Comparison of ENCODE assay signal across 8 cellular contexts in genomic region chr20:12012241-12013222, GRCh38.
DNase-seq lines count a peak whose midpoint lies in the region; ATAC-seq and TF ChIP-seq lines count a peak whose summit lies in the region.

No MANE protein-coding gene starts in this region.

- no peaks in the 10 kb centered on the region for H4K20me1 ChIP-seq in OCI-LY7 (ENCODE audit: insufficient read depth, low read length)

- no peak overlapping the region for H2AFZ ChIP-seq in OCI-LY7 (ENCODE audit: low read length)

- no peak overlapping the region for H3K4me2 ChIP-seq in OCI-LY7 (ENCODE audit: low read length)

- no peaks in the 10 kb centered on the region for H3K27me3 ChIP-seq in lower lobe of right lung (ENCODE audit: low read depth)

- BruUV-seq in OCI-LY7 (replicated peaks; lab: Mats Ljungman, UMichigan), result no TSS peak

- no peaks in the 10 kb centered on the region for H3K9me2 ChIP-seq in OCI-LY7 (ENCODE audit: insufficient read depth, low read length)

- peak; percentile 64 for DNase-seq in AG08396 (ENCODE audit: low spot score)
- peak; percentile 50 for DNase-seq in GM10248 (ENCODE audit: extremely low spot score)
- peak; percentile 47 for DNase-seq in OCI-LY7 (ENCODE audit: low spot score)
- peak; percentile 80 for DNase-seq in choroid plexus epithelial cell (ENCODE audit: low read depth)
- no peak for DNase-seq in lower lobe of right lung

- POLR2A ChIA-PET in GM10248 (lab: Yijun Ruan, JAX) (no interaction called here), OCI-LY7 (lab: Charles Lee) (interaction anchor here (0.7 kb wide), 1 partner anchor 1395 kb away, joined by 3 read pairs; no protein-coding TSS in a partner anchor)

- no peak overlapping the region for H3K4me3 ChIP-seq in OCI-LY7 (ENCODE audit: low read depth, low read length, poor library complexity, severe bottlenecking)
- no peak overlapping the region for H3K4me3 ChIP-seq in choroid plexus epithelial cell (ENCODE audit: low read depth, low read length)
- H3K4me3 ChIP-seq in lower lobe of right lung, result no peak overlapping the region

- H3K36me3 ChIP-seq in OCI-LY7 (ENCODE audit: insufficient read depth, low read length) (no peaks in the 10 kb centered on the region), lower lobe of right lung (no peaks in the 10 kb centered on the region)

- no peaks in the 10 kb centered on the region for H3K9me3 ChIP-seq in OCI-LY7 (ENCODE audit: low read length)
- H3K9me3 ChIP-seq in lower lobe of right lung, result no peaks in the 10 kb centered on the region

- TF ChIP-seq CTCF in GM10248 (IDR thresholded peaks at IDR 0.05; ENCODE audit: control extremely low read depth, extremely low read depth, low read depth, missing control alignments) (peak; percentile 52), OCI-LY7 (conservative IDR thresholded peaks at IDR 0.05; ENCODE audit: low read length) (peak; percentile 95), choroid plexus epithelial cell (conservative IDR thresholded peaks at IDR 0.05; ENCODE audit: low read depth, low read length) (peak; percentile 100), lower lobe of right lung (IDR thresholded peaks at IDR 0.05) (peak; percentile 89)

- no peaks in the 10 kb centered on the region for H3K4me1 ChIP-seq in OCI-LY7 (ENCODE audit: insufficient read depth, low read length, poor library complexity, severe bottlenecking)
- H3K4me1 ChIP-seq in lower lobe of right lung, result no peaks in the 10 kb centered on the region

- no peaks in the 10 kb centered on the region for H3K79me2 ChIP-seq in OCI-LY7 (ENCODE audit: insufficient read depth, low read depth, low read length)

- intact Hi-C loops in OCI-LY7 (cut with micrococcal nuclease; ENCODE audit: unreplicated experiment) (no loop called here), lower lobe of right lung (cut with DNase I) (no loop called here)

- peak; percentile 58 for ATAC-seq in HG03139 (IDR thresholded peaks at IDR 0.05; ENCODE audit: unreplicated experiment)
- peak; percentile 89 to 92 for ATAC-seq in lower lobe of right lung
- no peak for ATAC-seq in HG02571 (IDR thresholded peaks at IDR 0.05; ENCODE audit: unreplicated experiment)
- no peak for ATAC-seq in HG03442 (IDR thresholded peaks at IDR 0.05; ENCODE audit: unreplicated experiment)

- CTCF ChIA-PET in GM10248 (lab: Yijun Ruan, JAX) (interaction anchor here (0.6 to 2.3 kb wide), 15 partner anchors 9 to 83 kb away, joined by 3 to 10 read pairs (median 4); no protein-coding TSS in a partner anchor), OCI-LY7 (lab: Charles Lee; ENCODE audit: unreplicated experiment) (no interaction called here)

- H3K27ac ChIP-seq in OCI-LY7 (ENCODE audit: low read depth, low read length, poor library complexity, severe bottlenecking), result no peak overlapping the region
- no peak overlapping the region for H3K27ac ChIP-seq in lower lobe of right lung

Comparison
In these comparisons a context has a peak if more than half of its experiments do, and no peak if none do; other contexts are left out.
1. ATAC-seq: peak in HG03139 (single experiment) and lower lobe of right lung (2 of 2); none in HG02571 (single experiment) and HG03442 (single experiment).
2. Peak in every context shown above with its lines, with median percentiles within 50 percentile points of each other: CTCF ChIP-seq.